1 cellular context compared by ENCODE assay signal in genomic region chr10:35916791-35917190, GRCh38.
TF ChIP-seq lines count a peak whose summit lies in the region.

No MANE protein-coding gene starts in this region.

TF ChIP-seq in GM12878, 131 proteins besides CTCF, POLR2A, EP300 and RAD21 (continued from another document):
- TF ChIP-seq REST (IDR thresholded peaks at IDR 0.05; ENCODE audit: low read depth, low read length) (no peak), TAF1 (IDR thresholded peaks at IDR 0.05; ENCODE audit: borderline replicate concordance, low read depth, low read length) (no peak), POU2F2 (IDR thresholded peaks at IDR 0.05; ENCODE audit: borderline replicate concordance, low read depth, low read length) (no peak), HDGF (IDR thresholded peaks at IDR 0.05) (no peak), EED (IDR thresholded peaks at IDR 0.05; ENCODE audit: low read depth) (no peak), KLF5 (IDR thresholded peaks at IDR 0.05; ENCODE audit: partially characterized antibody) (no peak), NFXL1 (IDR thresholded peaks at IDR 0.05; ENCODE audit: borderline replicate concordance) (no peak), BCL11A (IDR thresholded peaks at IDR 0.05; ENCODE audit: low read depth, low read length) (no peak), TBL1XR1 (IDR thresholded peaks at IDR 0.05; ENCODE audit: low read depth, low read length) (no peak), KAT2A (conservative IDR thresholded peaks at IDR 0.05; ENCODE audit: control insufficient read depth, low read depth, low read length) (no peak), DPF2 (IDR thresholded peaks at IDR 0.05) (no peak), KDM1A (IDR thresholded peaks at IDR 0.05; ENCODE audit: borderline replicate concordance) (no peak), ZNF622 (IDR thresholded peaks at IDR 0.05) (no peak), ZNF24 (IDR thresholded peaks at IDR 0.05) (no peak), E4F1 (IDR thresholded peaks at IDR 0.05; ENCODE audit: borderline replicate concordance, partially characterized antibody) (no peak), ASH2L (IDR thresholded peaks at IDR 0.05; ENCODE audit: borderline replicate concordance, low read depth) (no peak), FOS (IDR thresholded peaks at IDR 0.05; ENCODE audit: borderline replicate concordance, extremely low read depth, insufficient read length) (no peak), ZSCAN29 (IDR thresholded peaks at IDR 0.05) (no peak)
